ENCODE assay signal across 8 cellular contexts in genomic region chr11:46537851-46538295, GRCh38. TPM values are rescaled to one million over a fixed set of nuclear protein-coding genes. Genes with fewer than 3 reads are reported as not detected.
DNase-seq lines count a peak whose midpoint lies in the region; ATAC-seq, FAIRE-seq and TF ChIP-seq lines count a peak whose summit lies in the region.

No MANE protein-coding gene starts in this region.

- 52 to 55% methylated on average over 3 of the region's 3 CpGs for WGBS in tibial nerve, 2 donors

- peaks cover 71% of the 10 kb centered on the region for H4K20me1 ChIP-seq in neural progenitor cell (ENCODE audit: low read depth)

- no peak overlapping the region for H3K9ac ChIP-seq in neural progenitor cell

- peaks cover 73% of the 10 kb centered on the region for H3K79me2 ChIP-seq in neural progenitor cell (ENCODE audit: low read depth)

- H3K27ac ChIP-seq in neural progenitor cell: no peak overlapping the region
- H3K27ac ChIP-seq in tibial nerve: no peak overlapping the region

- H2AFZ ChIP-seq in neural progenitor cell (replicated peaks): no peak overlapping the region

- H3K27ac Mint-ChIP-seq in neural progenitor cell: peak overlapping the region; percentile 30

- TF ChIP-seq POLR2A in GM12892 (IDR thresholded peaks at IDR 0.05; ENCODE audit: low read depth, low read length): no peak
- no peak for TF ChIP-seq POLR2A in tibial nerve (IDR thresholded peaks at IDR 0.05)

- ATAC-seq in HG02610 (IDR thresholded peaks at IDR 0.05; ENCODE audit: unreplicated experiment): no peak

- H3K27me3 ChIP-seq in neural progenitor cell (no peaks in the 10 kb centered on the region), tibial nerve (no peaks in the 10 kb centered on the region)

- H3K4me3 Mint-ChIP-seq in neural progenitor cell: peak overlapping the region; percentile 15

- H3K4me2 ChIP-seq in neural progenitor cell: peak overlapping the region; percentile 62

- TF ChIP-seq CTCF in fibroblast of the aortic adventitia (IDR thresholded peaks at IDR 0.05; ENCODE audit: insufficient read depth, low read length) (peak; percentile 97), neural progenitor cell (IDR thresholded peaks at IDR 0.05) (peak; percentile 97), tibial nerve (IDR thresholded peaks at IDR 0.05) (peak; percentile 63 to 76 (median 74))

- no peaks in the 10 kb centered on the region for H3K9me3 Mint-ChIP-seq in neural progenitor cell

- H3K27me3 Mint-ChIP-seq in neural progenitor cell (ENCODE audit: insufficient read depth, low read depth): no peaks in the 10 kb centered on the region

- peak; percentile 40 for DNase-seq in GM12892 (ENCODE audit: insufficient read length)
- DNase-seq in M059J (ENCODE audit: low read depth): peak; percentile 88
- peak; percentile 63 for DNase-seq in RPMI7951 (ENCODE audit: low read depth)
- DNase-seq in activated T-helper 1 cell treated with Interleukin-2 at 50 U/mL for 16 hours (ENCODE audit: low read depth): peak; percentile 24
- DNase-seq in fibroblast of the aortic adventitia (ENCODE audit: low read depth): peak; percentile 84
- peak; percentile 90 for DNase-seq in neural progenitor cell (ENCODE audit: low spot score)
- DNase-seq in tibial nerve (ENCODE audit: low spot score in 2 of 2): peak in 1 of 2 donors; percentile 51

- H3K4me1 Mint-ChIP-seq in neural progenitor cell: peaks cover 13% of the 10 kb centered on the region

- peaks cover 8% of the 10 kb centered on the region for H3K36me3 Mint-ChIP-seq in neural progenitor cell

- H3K4me3 ChIP-seq in fibroblast of the aortic adventitia (ENCODE audit: low read depth, low read length): no peak overlapping the region
- H3K4me3 ChIP-seq in neural progenitor cell: no peak overlapping the region
- no peak overlapping the region for H3K4me3 ChIP-seq in tibial nerve

- no peak for TF ChIP-seq EP300 in tibial nerve (IDR thresholded peaks at IDR 0.05)

- H3K4me1 ChIP-seq in neural progenitor cell (peaks cover 11% of the 10 kb centered on the region), tibial nerve (peaks cover 0 to 19% (median 1%) of the 10 kb centered on the region in 4 donors)

- no peaks in the 10 kb centered on the region for H3K9me3 ChIP-seq in neural progenitor cell (ENCODE audit: low read depth)
- H3K9me3 ChIP-seq in tibial nerve: no peaks in the 10 kb centered on the region

- FAIRE-seq in GM12892 (lab: Jason Lieb, UNC): peak; percentile 91

- peaks cover 4% of the 10 kb centered on the region for H3K36me3 ChIP-seq in neural progenitor cell
- peaks cover under 1 to 32% (median 4%) of the 10 kb centered on the region in 3 donors for H3K36me3 ChIP-seq in tibial nerve

- H3F3A ChIP-seq in neural progenitor cell (ENCODE audit: low read depth): peaks cover 19% of the 10 kb centered on the region

RNA-seq across cellular contexts. Expression of gene AMBRA1, which starts 56.0 kb away (rescaled TPM):
- polyA plus RNA-seq in GM12892 (2012; ENCODE audit: missing spikeins): 8.9 TPM
- 28.6 and 32.2 TPM in 2 replicates for total RNA-seq in M059J (2014; rRNA removed; shearing (Covaris generic))
- 10.3 and 10.7 TPM in 2 replicates for total RNA-seq in RPMI7951 (2014; rRNA removed; shearing (Covaris generic))
- total RNA-seq in fibroblast of the aortic adventitia (ENCODE audit: low replicate concordance): 18.0 and 46.9 TPM in 2 replicates
- 20.7 and 35.9 TPM in 2 replicates for total RNA-seq in neural progenitor cell (ENCODE audit: low replicate concordance)
- 10 to 100 TPM; 31.0 to 43.7 (median 35.8) TPM for total RNA-seq in tibial nerve
